In genomic region chr14:104387385-104388010, GRCh38 we compare ENCODE assay signal across 16 cellular contexts.
DNase-seq lines count a peak whose midpoint lies in the region; ATAC-seq and TF ChIP-seq lines count a peak whose summit lies in the region.
"Had no signal": no experiment of that assay in that cellular context is flagged by ENCODE, and none has a peak within 500 bp of the region (broad histone marks: within the 10 kb centered on the region; RNA-seq: fewer than 3 reads in every experiment).

No MANE protein-coding gene starts in this region.

- no peak for ATAC-seq in activated naive CD8-positive, alpha-beta T cell treated with anti-CD3 and anti-CD28 coated beads, Interleukin-2, amount 10 ng/mL, durations not matched to agents 7 days and 5 days (ENCODE audit: low read depth)
- ATAC-seq in activated CD8-positive, alpha-beta memory T cell treated with anti-CD3 and anti-CD28 coated beads, Interleukin-2, amount 10 ng/mL, durations not matched to agents 7 days and 5 days = no peak
- ATAC-seq in naive thymus-derived CD4-positive, alpha-beta T cell = no peak
- ATAC-seq in HG02763 (IDR thresholded peaks at IDR 0.05; ENCODE audit: unreplicated experiment) = no peak
- no peak for ATAC-seq in HG03108 (IDR thresholded peaks at IDR 0.05; ENCODE audit: unreplicated experiment)

- H3K36me3 ChIP-seq in naive thymus-derived CD4-positive, alpha-beta T cell (ENCODE audit: control insufficient read depth in 2 of 3, insufficient read depth in 3 of 3, low read length in 3 of 3) = no peaks in the 10 kb centered on the region
- H3K36me3 ChIP-seq: left ventricle myocardium inferior, MG63 had no signal

- no peak for TF ChIP-seq CTCF in type B pancreatic cell (conservative IDR thresholded peaks at IDR 0.05)

- peaks cover 1% of the 10 kb centered on the region for H3K27me3 Mint-ChIP-seq in activated naive CD8-positive, alpha-beta T cell treated with anti-CD3 and anti-CD28 coated beads, Interleukin-2, amount 10 ng/mL, durations not matched to agents 7 days and 5 days
- no peaks in the 10 kb centered on the region for H3K27me3 Mint-ChIP-seq in activated naive CD8-positive, alpha-beta T cell treated with anti-CD3 and anti-CD28 coated beads for 36 hours
- H3K27me3 Mint-ChIP-seq in activated CD8-positive, alpha-beta memory T cell treated with anti-CD3 and anti-CD28 coated beads, Interleukin-2, amount 10 ng/mL, durations not matched to agents 7 days and 5 days = no peaks in the 10 kb centered on the region
- H3K27me3 Mint-ChIP-seq in naive thymus-derived CD4-positive, alpha-beta T cell = no peaks in the 10 kb centered on the region
- peaks cover 9% of the 10 kb centered on the region for H3K27me3 Mint-ChIP-seq in type B pancreatic cell
- H3K27me3 Mint-ChIP-seq: CD4-positive, CD25-positive, alpha-beta regulatory T cell had no signal

- H3K27ac ChIP-seq in naive thymus-derived CD4-positive, alpha-beta T cell (ENCODE audit: low read depth, low read length) = no peak overlapping the region
- H3K27ac ChIP-seq: left ventricle myocardium inferior, parathyroid adenoma, skin epidermis had no signal

- no peak overlapping the region for H3K4me3 ChIP-seq in naive thymus-derived CD4-positive, alpha-beta T cell (ENCODE audit: low read length)
- H3K4me3 ChIP-seq: left ventricle myocardium inferior, MG63, skin epidermis had no signal

- H3K36me3 Mint-ChIP-seq in activated naive CD8-positive, alpha-beta T cell treated with anti-CD3 and anti-CD28 coated beads, Interleukin-2, amount 10 ng/mL, durations not matched to agents 7 days and 5 days = no peaks in the 10 kb centered on the region
- no peaks in the 10 kb centered on the region for H3K36me3 Mint-ChIP-seq in activated naive CD8-positive, alpha-beta T cell treated with anti-CD3 and anti-CD28 coated beads for 36 hours
- H3K36me3 Mint-ChIP-seq in activated CD8-positive, alpha-beta memory T cell treated with anti-CD3 and anti-CD28 coated beads, Interleukin-2, amount 10 ng/mL, durations not matched to agents 7 days and 5 days = no peaks in the 10 kb centered on the region
- H3K36me3 Mint-ChIP-seq in naive thymus-derived CD4-positive, alpha-beta T cell = no peaks in the 10 kb centered on the region
- no peaks in the 10 kb centered on the region for H3K36me3 Mint-ChIP-seq in type B pancreatic cell
- H3K36me3 Mint-ChIP-seq: CD4-positive, CD25-positive, alpha-beta regulatory T cell had no signal

- no peak overlapping the region for H3K27ac Mint-ChIP-seq in activated naive CD8-positive, alpha-beta T cell treated with anti-CD3 and anti-CD28 coated beads, Interleukin-2, amount 10 ng/mL, durations not matched to agents 7 days and 5 days
- H3K27ac Mint-ChIP-seq in activated naive CD8-positive, alpha-beta T cell treated with anti-CD3 and anti-CD28 coated beads for 36 hours = no peak overlapping the region
- H3K27ac Mint-ChIP-seq in activated CD8-positive, alpha-beta memory T cell treated with anti-CD3 and anti-CD28 coated beads, Interleukin-2, amount 10 ng/mL, durations not matched to agents 7 days and 5 days = no peak overlapping the region
- peak overlapping the region in 8 of 9 donors; percentile 38 to 97 (median 86) for H3K27ac Mint-ChIP-seq in naive thymus-derived CD4-positive, alpha-beta T cell
- no peak overlapping the region for H3K27ac Mint-ChIP-seq in type B pancreatic cell

- no peaks in the 10 kb centered on the region for H3K9me3 Mint-ChIP-seq in activated naive CD8-positive, alpha-beta T cell treated with anti-CD3 and anti-CD28 coated beads, Interleukin-2, amount 10 ng/mL, durations not matched to agents 7 days and 5 days
- no peaks in the 10 kb centered on the region for H3K9me3 Mint-ChIP-seq in activated naive CD8-positive, alpha-beta T cell treated with anti-CD3 and anti-CD28 coated beads for 36 hours
- no peaks in the 10 kb centered on the region for H3K9me3 Mint-ChIP-seq in activated CD8-positive, alpha-beta memory T cell treated with anti-CD3 and anti-CD28 coated beads, Interleukin-2, amount 10 ng/mL, durations not matched to agents 7 days and 5 days (ENCODE audit: low read depth)
- no peaks in the 10 kb centered on the region for H3K9me3 Mint-ChIP-seq in naive thymus-derived CD4-positive, alpha-beta T cell
- no peaks in the 10 kb centered on the region for H3K9me3 Mint-ChIP-seq in type B pancreatic cell

- H3K4me1 Mint-ChIP-seq in activated naive CD8-positive, alpha-beta T cell treated with anti-CD3 and anti-CD28 coated beads, Interleukin-2, amount 10 ng/mL, durations not matched to agents 7 days and 5 days = peaks cover 21% of the 10 kb centered on the region
- H3K4me1 Mint-ChIP-seq in activated naive CD8-positive, alpha-beta T cell treated with anti-CD3 and anti-CD28 coated beads for 36 hours = peaks cover 37% of the 10 kb centered on the region
- H3K4me1 Mint-ChIP-seq in activated CD8-positive, alpha-beta memory T cell treated with anti-CD3 and anti-CD28 coated beads, Interleukin-2, amount 10 ng/mL, durations not matched to agents 7 days and 5 days = peaks cover 19% of the 10 kb centered on the region
- peaks cover 23 to 52% (median 42%) of the 10 kb centered on the region in 7 donors for H3K4me1 Mint-ChIP-seq in naive thymus-derived CD4-positive, alpha-beta T cell
- H3K4me1 Mint-ChIP-seq in type B pancreatic cell (ENCODE audit: unreplicated experiment) = peaks cover 3% of the 10 kb centered on the region

- H3K4me1 ChIP-seq in naive thymus-derived CD4-positive, alpha-beta T cell (ENCODE audit: control insufficient read depth in 2 of 2, insufficient read depth in 2 of 2, low read length in 2 of 2) = peaks cover 38 to 39% of the 10 kb centered on the region in 2 donors
- H3K4me1 ChIP-seq: parathyroid adenoma had no signal

- H3K9me3 ChIP-seq in naive thymus-derived CD4-positive, alpha-beta T cell (ENCODE audit: control insufficient read depth in 2 of 3, low read length in 3 of 3) = no peaks in the 10 kb centered on the region
- H3K9me3 ChIP-seq: left ventricle myocardium inferior, MG63 had no signal

- POLR2A ChIA-PET in activated naive CD8-positive, alpha-beta T cell treated with anti-CD3 and anti-CD28 coated beads, Interleukin-2, amount 10 ng/mL, durations not matched to agents 7 days and 5 days (lab: Charles Lee) = no interaction called here
- POLR2A ChIA-PET in naive thymus-derived CD4-positive, alpha-beta T cell (lab: Charles Lee) = no interaction called here

- intact Hi-C loops in naive thymus-derived CD4-positive, alpha-beta T cell (cut with micrococcal nuclease) = no loop called here

- DNase-seq in activated naive CD8-positive, alpha-beta T cell treated with anti-CD3 and anti-CD28 coated beads, Interleukin-2, amount 10 ng/mL, durations not matched to agents 7 days and 5 days = peak; percentile 25
- DNase-seq in activated naive CD8-positive, alpha-beta T cell treated with anti-CD3 and anti-CD28 coated beads for 36 hours = no peak
- DNase-seq in activated CD8-positive, alpha-beta memory T cell treated with anti-CD3 and anti-CD28 coated beads, Interleukin-2, amount 10 ng/mL, durations not matched to agents 7 days and 5 days = peak; percentile 39
- DNase-seq in naive thymus-derived CD4-positive, alpha-beta T cell = peak in 2 of 9 donors; percentile 3 to 20
- DNase-seq in type B pancreatic cell (ENCODE audit: extremely low spot score, unreplicated experiment) (peak; percentile 64), UCSD-AML1 (lab: John Stamatoyannopoulos, UW; ENCODE audit: unreplicated experiment) (no peak)
- DNase-seq: activated CD4-positive, alpha-beta T cell treated with anti-CD3 and anti-CD28 coated beads, Interleukin-2, amount 50 U/mL, for 48 hours; CD4-positive, CD25-positive, alpha-beta regulatory T cell; cerebellar nuclear complex; left ventricle myocardium inferior; MG63; NCI-H226 had no signal

- no peak overlapping the region for H3K4me3 Mint-ChIP-seq in activated naive CD8-positive, alpha-beta T cell treated with anti-CD3 and anti-CD28 coated beads, Interleukin-2, amount 10 ng/mL, durations not matched to agents 7 days and 5 days
- H3K4me3 Mint-ChIP-seq in activated naive CD8-positive, alpha-beta T cell treated with anti-CD3 and anti-CD28 coated beads for 36 hours = no peak overlapping the region
- no peak overlapping the region for H3K4me3 Mint-ChIP-seq in activated CD8-positive, alpha-beta memory T cell treated with anti-CD3 and anti-CD28 coated beads, Interleukin-2, amount 10 ng/mL, durations not matched to agents 7 days and 5 days
- H3K4me3 Mint-ChIP-seq in naive thymus-derived CD4-positive, alpha-beta T cell = no peak overlapping the region
- H3K4me3 Mint-ChIP-seq in type B pancreatic cell = no peak overlapping the region

- CTCF ChIA-PET in activated CD8-positive, alpha-beta memory T cell treated with anti-CD3 and anti-CD28 coated beads, Interleukin-2, amount 10 ng/mL, durations not matched to agents 7 days and 5 days (lab: Charles Lee) = no interaction called here
- CTCF ChIA-PET in naive thymus-derived CD4-positive, alpha-beta T cell (lab: Charles Lee) = interaction anchor here (0.5 kb wide), 1 partner anchor 657 kb away, joined by 5 read pairs; no protein-coding TSS in a partner anchor

- no peaks in the 10 kb centered on the region for H3K27me3 ChIP-seq in naive thymus-derived CD4-positive, alpha-beta T cell (ENCODE audit: control insufficient read depth in 2 of 2, insufficient read depth in 2 of 2, low read length in 2 of 2)
- H3K27me3 ChIP-seq: MG63 had no signal

Comparison
In these comparisons a context has a peak if more than half of its experiments do, and no peak if none do; other contexts are left out.
1. DNase-seq: peak in activated naive CD8-positive, alpha-beta T cell treated with anti-CD3 and anti-CD28 coated beads, Interleukin-2, amount 10 ng/mL, durations not matched to agents 7 days and 5 days (single experiment), activated CD8-positive, alpha-beta memory T cell treated with anti-CD3 and anti-CD28 coated beads, Interleukin-2, amount 10 ng/mL, durations not matched to agents 7 days and 5 days (single experiment) and type B pancreatic cell (single experiment); none in activated naive CD8-positive, alpha-beta T cell treated with anti-CD3 and anti-CD28 coated beads for 36 hours (single experiment) and UCSD-AML1 (single experiment).
2. H3K27ac Mint-ChIP-seq: peak in naive thymus-derived CD4-positive, alpha-beta T cell (8 of 9); none in activated naive CD8-positive, alpha-beta T cell treated with anti-CD3 and anti-CD28 coated beads, Interleukin-2, amount 10 ng/mL, durations not matched to agents 7 days and 5 days (single experiment), activated naive CD8-positive, alpha-beta T cell treated with anti-CD3 and anti-CD28 coated beads for 36 hours (single experiment), activated CD8-positive, alpha-beta memory T cell treated with anti-CD3 and anti-CD28 coated beads, Interleukin-2, amount 10 ng/mL, durations not matched to agents 7 days and 5 days (single experiment) and type B pancreatic cell (single experiment).